Comparison of ENCODE assay signal across 8 cellular contexts in genomic region chr10:24360286-24361127, GRCh38.
DNase-seq lines count a peak whose midpoint lies in the region; ATAC-seq, FAIRE-seq and TF ChIP-seq lines count a peak whose summit lies in the region.

No MANE protein-coding gene starts in this region.

- H3K4me1 Mint-ChIP-seq in effector memory CD8-positive, alpha-beta T cell (ENCODE audit: low read depth in 2 of 2): no peaks in the 10 kb centered on the region

- no peak overlapping the region for H3K9ac ChIP-seq in keratinocyte (ENCODE audit: control insufficient read depth, extremely low read depth, insufficient read depth, low read length)

- DNase-seq in C1 segment of cervical spinal cord (lab: John Stamatoyannopoulos, UW) (peak in 8 of 14 donors; percentile 1 to 44 (median 10)), NOMO-1 treated with dmso at 0.1 percent for 144 hours (lab: John Stamatoyannopoulos, UW; ENCODE audit: unreplicated experiment) (peak; percentile 0), breast epithelium (ENCODE audit: low spot score in 2 of 2) (peak; percentile 67 to 84), keratinocyte (ENCODE audit: low read depth, low spot score) (no peak)
- DNase-seq in stimulated activated CD8-positive, alpha-beta memory T cell treated with anti-CD3 and anti-CD28 coated beads, Interleukin-4, amount 100 ng/mL, for 48 hours: peak; percentile 58
- no peak for DNase-seq in effector memory CD8-positive, alpha-beta T cell

- no peaks in the 10 kb centered on the region for H3K9me1 ChIP-seq in keratinocyte (ENCODE audit: control insufficient read depth, extremely low read depth, insufficient read depth, low read length)

- peak overlapping the region; percentile 10 to 64 for H3K27ac ChIP-seq in breast epithelium
- H3K27ac ChIP-seq in keratinocyte (ENCODE audit: control insufficient read depth, insufficient read depth, low read length): no peak overlapping the region

- no peak overlapping the region for H3K4me2 ChIP-seq in keratinocyte (ENCODE audit: control insufficient read depth, extremely low read depth, insufficient read depth, low read depth, low read length)

- no peak overlapping the region for H3K4me3 Mint-ChIP-seq in effector memory CD8-positive, alpha-beta T cell

- H3K36me3 ChIP-seq in breast epithelium (no peaks in the 10 kb centered on the region), keratinocyte (ENCODE audit: control insufficient read depth in 2 of 2, extremely low read depth in 1 of 2, insufficient read depth in 2 of 2, low read length in 2 of 2) (no peaks in the 10 kb centered on the region)

- no peaks in the 10 kb centered on the region for H3K4me1 ChIP-seq in breast epithelium
- no peaks in the 10 kb centered on the region for H3K4me1 ChIP-seq in keratinocyte (ENCODE audit: control insufficient read depth, extremely low read depth, insufficient read depth, low read length)

- H3K27me3 ChIP-seq in breast epithelium (no peaks in the 10 kb centered on the region), keratinocyte (ENCODE audit: control insufficient read depth, extremely low read depth, insufficient read depth, low read length) (no peaks in the 10 kb centered on the region)

- no peak overlapping the region for H3K27ac Mint-ChIP-seq in effector memory CD8-positive, alpha-beta T cell

- no peaks in the 10 kb centered on the region for H3K27me3 Mint-ChIP-seq in effector memory CD8-positive, alpha-beta T cell

- TF ChIP-seq CTCF in breast epithelium (IDR thresholded peaks at IDR 0.05) (peak; percentile 73 to 80 (median 74)), keratinocyte (optimal IDR thresholded peaks at IDR 0.05 in 1 of 3, IDR thresholded peaks at IDR 0.05 in 1 of 3, conservative IDR thresholded peaks at IDR 0.05 in 1 of 3; ENCODE audit: extremely low read depth in 1 of 3, insufficient read depth in 2 of 3, low read length in 3 of 3) (peak; percentile 72 to 88 (median 83))

- intact Hi-C loops in breast epithelium (cut with DNase I; ENCODE audit: low total_unique reads): loop anchor here (5.0 kb wide), 1 partner anchor 498 kb away; no protein-coding TSS in a partner anchor

- no peaks in the 10 kb centered on the region for H4K20me1 ChIP-seq in keratinocyte (ENCODE audit: control insufficient read depth, extremely low read depth, insufficient read depth, low read length)

- ATAC-seq in GM18511 (IDR thresholded peaks at IDR 0.05; ENCODE audit: unreplicated experiment) (peak; percentile 84), HG03196 (IDR thresholded peaks at IDR 0.05; ENCODE audit: unreplicated experiment) (peak; percentile 55)
- ATAC-seq in effector memory CD8-positive, alpha-beta T cell (replicated peaks): no peak

- peak; percentile 84 for FAIRE-seq in keratinocyte (lab: Jason Lieb, UNC)

- peaks cover 2% of the 10 kb centered on the region for H3K36me3 Mint-ChIP-seq in effector memory CD8-positive, alpha-beta T cell (ENCODE audit: insufficient read depth)

- dilution Hi-C loops in keratinocyte (cut with MboI; ENCODE audit: extremely low pct_ligation_motif_present, low sequenced_read_pairs): no loop called here

- H3K9me3 ChIP-seq in breast epithelium: no peaks in the 10 kb centered on the region
- no peaks in the 10 kb centered on the region for H3K9me3 ChIP-seq in keratinocyte (ENCODE audit: control insufficient read depth, low read depth, low read length)

- no peaks in the 10 kb centered on the region for H3K9me3 Mint-ChIP-seq in effector memory CD8-positive, alpha-beta T cell

- H3K79me2 ChIP-seq in keratinocyte (ENCODE audit: control insufficient read depth, insufficient read depth, low read length): no peaks in the 10 kb centered on the region

- no peak overlapping the region for H2AFZ ChIP-seq in keratinocyte (ENCODE audit: control insufficient read depth, low read length)

- TF ChIP-seq POLR2A in breast epithelium (IDR thresholded peaks at IDR 0.05): no peak

- H3K4me3 ChIP-seq in breast epithelium (no peak overlapping the region), keratinocyte (ENCODE audit: control insufficient read depth in 2 of 3, extremely low read depth in 1 of 3, insufficient read depth in 2 of 3, low read depth in 1 of 3, low read length in 3 of 3) (no peak overlapping the region)

Comparison
In these comparisons a context has a peak if more than half of its experiments do, and no peak if none do; other contexts are left out.
1. DNase-seq: peak in C1 segment of cervical spinal cord (8 of 14), NOMO-1 treated with dmso at 0.1 percent for 144 hours (single experiment), breast epithelium (2 of 2) and stimulated activated CD8-positive, alpha-beta memory T cell treated with anti-CD3 and anti-CD28 coated beads, Interleukin-4, amount 100 ng/mL, for 48 hours (single experiment); none in keratinocyte (single experiment) and effector memory CD8-positive, alpha-beta T cell (0 of 3).